1 cellular context compared by ENCODE assay signal in the genomic region with DNA sequence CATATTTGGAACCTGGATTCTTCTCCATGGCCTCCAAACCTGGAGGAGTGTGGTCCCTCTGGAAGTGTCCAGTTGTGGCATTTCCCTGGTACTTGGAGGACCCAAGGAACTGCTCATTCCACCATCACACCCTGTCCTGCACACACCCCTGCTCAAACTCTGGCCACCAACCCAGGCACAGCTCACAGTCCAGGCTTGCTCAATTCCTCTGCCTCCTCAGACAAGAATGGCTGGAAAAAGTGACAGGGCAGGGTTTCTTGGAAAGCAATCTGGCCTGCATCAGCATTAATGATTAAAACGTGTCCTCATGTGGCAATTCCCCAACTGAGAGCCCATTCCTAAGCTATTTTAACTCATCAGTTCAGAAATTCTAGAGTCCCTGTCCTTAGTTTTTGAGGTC.
TF ChIP-seq lines count a peak whose summit lies in the region.

No MANE protein-coding gene starts in this region.

TF ChIP-seq in HepG2, 621 proteins besides CTCF, POLR2A, EP300 and RAD21 (continued from another document):
- TF ChIP-seq, protein P1, sequence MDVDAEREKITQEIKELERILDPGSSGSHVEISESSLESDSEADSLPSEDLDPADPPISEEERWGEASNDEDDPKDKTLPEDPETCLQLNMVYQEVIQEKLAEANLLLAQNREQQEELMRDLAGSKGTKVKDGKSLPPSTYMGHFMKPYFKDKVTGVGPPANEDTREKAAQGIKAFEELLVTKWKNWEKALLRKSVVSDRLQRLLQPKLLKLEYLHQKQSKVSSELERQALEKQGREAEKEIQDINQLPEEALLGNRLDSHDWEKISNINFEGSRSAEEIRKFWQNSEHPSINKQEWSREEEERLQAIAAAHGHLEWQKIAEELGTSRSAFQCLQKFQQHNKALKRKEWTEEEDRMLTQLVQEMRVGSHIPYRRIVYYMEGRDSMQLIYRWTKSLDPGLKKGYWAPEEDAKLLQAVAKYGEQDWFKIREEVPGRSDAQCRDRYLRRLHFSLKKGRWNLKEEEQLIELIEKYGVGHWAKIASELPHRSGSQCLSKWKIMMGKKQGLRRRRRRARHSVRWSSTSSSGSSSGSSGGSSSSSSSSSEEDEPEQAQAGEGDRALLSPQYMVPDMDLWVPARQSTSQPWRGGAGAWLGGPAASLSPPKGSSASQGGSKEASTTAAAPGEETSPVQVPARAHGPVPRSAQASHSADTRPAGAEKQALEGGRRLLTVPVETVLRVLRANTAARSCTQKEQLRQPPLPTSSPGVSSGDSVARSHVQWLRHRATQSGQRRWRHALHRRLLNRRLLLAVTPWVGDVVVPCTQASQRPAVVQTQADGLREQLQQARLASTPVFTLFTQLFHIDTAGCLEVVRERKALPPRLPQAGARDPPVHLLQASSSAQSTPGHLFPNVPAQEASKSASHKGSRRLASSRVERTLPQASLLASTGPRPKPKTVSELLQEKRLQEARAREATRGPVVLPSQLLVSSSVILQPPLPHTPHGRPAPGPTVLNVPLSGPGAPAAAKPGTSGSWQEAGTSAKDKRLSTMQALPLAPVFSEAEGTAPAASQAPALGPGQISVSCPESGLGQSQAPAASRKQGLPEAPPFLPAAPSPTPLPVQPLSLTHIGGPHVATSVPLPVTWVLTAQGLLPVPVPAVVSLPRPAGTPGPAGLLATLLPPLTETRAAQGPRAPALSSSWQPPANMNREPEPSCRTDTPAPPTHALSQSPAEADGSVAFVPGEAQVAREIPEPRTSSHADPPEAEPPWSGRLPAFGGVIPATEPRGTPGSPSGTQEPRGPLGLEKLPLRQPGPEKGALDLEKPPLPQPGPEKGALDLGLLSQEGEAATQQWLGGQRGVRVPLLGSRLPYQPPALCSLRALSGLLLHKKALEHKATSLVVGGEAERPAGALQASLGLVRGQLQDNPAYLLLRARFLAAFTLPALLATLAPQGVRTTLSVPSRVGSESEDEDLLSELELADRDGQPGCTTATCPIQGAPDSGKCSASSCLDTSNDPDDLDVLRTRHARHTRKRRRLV (CRISPR knock-in tag; IDR thresholded peaks at IDR 0.05): no peak
- TF ChIP-seq SP140L (CRISPR knock-in tag; IDR thresholded peaks at IDR 0.05; ENCODE audit: borderline replicate concordance) (no peak), ZNF577 (CRISPR knock-in tag; IDR thresholded peaks at IDR 0.05; ENCODE audit: borderline replicate concordance, low read depth) (no peak), BCL6 (CRISPR knock-in tag; IDR thresholded peaks at IDR 0.05) (peak; percentile 80), JARID2 (CRISPR knock-in tag; IDR thresholded peaks at IDR 0.05; ENCODE audit: insufficient replicate concordance) (no peak), MAFK (conservative IDR thresholded peaks at IDR 0.05 in 1 of 2, IDR thresholded peaks at IDR 0.05 in 1 of 2; ENCODE audit: low read length in 2 of 2) (peak in 1 of 2 experiments; percentile 40; a peak in 2 of 4 replicates), MAFF (IDR thresholded peaks at IDR 0.05; ENCODE audit: low read depth, low read length) (0 out of 2 replicates have a peak, but pooled peaks have one; percentile 22), HNF4A (CRISPR knock-in tag; IDR thresholded peaks at IDR 0.05) (0 out of 2 replicates have a peak, but pooled peaks have one; percentile 13), ZNF20 (CRISPR knock-in tag; IDR thresholded peaks at IDR 0.05) (no peak), ZNF883 (CRISPR knock-in tag; IDR thresholded peaks at IDR 0.05; ENCODE audit: not compliant biosample characterization) (no peak), ZC3H4 (CRISPR knock-in tag; IDR thresholded peaks at IDR 0.05; ENCODE audit: borderline replicate concordance) (no peak), CEBPG (CRISPR knock-in tag; IDR thresholded peaks at IDR 0.05) (0 out of 2 replicates have a peak, but pooled peaks have one; percentile 15), ZNF329 (CRISPR knock-in tag; IDR thresholded peaks at IDR 0.05; ENCODE audit: low read depth) (no peak)
- TF ChIP-seq, protein P2, sequence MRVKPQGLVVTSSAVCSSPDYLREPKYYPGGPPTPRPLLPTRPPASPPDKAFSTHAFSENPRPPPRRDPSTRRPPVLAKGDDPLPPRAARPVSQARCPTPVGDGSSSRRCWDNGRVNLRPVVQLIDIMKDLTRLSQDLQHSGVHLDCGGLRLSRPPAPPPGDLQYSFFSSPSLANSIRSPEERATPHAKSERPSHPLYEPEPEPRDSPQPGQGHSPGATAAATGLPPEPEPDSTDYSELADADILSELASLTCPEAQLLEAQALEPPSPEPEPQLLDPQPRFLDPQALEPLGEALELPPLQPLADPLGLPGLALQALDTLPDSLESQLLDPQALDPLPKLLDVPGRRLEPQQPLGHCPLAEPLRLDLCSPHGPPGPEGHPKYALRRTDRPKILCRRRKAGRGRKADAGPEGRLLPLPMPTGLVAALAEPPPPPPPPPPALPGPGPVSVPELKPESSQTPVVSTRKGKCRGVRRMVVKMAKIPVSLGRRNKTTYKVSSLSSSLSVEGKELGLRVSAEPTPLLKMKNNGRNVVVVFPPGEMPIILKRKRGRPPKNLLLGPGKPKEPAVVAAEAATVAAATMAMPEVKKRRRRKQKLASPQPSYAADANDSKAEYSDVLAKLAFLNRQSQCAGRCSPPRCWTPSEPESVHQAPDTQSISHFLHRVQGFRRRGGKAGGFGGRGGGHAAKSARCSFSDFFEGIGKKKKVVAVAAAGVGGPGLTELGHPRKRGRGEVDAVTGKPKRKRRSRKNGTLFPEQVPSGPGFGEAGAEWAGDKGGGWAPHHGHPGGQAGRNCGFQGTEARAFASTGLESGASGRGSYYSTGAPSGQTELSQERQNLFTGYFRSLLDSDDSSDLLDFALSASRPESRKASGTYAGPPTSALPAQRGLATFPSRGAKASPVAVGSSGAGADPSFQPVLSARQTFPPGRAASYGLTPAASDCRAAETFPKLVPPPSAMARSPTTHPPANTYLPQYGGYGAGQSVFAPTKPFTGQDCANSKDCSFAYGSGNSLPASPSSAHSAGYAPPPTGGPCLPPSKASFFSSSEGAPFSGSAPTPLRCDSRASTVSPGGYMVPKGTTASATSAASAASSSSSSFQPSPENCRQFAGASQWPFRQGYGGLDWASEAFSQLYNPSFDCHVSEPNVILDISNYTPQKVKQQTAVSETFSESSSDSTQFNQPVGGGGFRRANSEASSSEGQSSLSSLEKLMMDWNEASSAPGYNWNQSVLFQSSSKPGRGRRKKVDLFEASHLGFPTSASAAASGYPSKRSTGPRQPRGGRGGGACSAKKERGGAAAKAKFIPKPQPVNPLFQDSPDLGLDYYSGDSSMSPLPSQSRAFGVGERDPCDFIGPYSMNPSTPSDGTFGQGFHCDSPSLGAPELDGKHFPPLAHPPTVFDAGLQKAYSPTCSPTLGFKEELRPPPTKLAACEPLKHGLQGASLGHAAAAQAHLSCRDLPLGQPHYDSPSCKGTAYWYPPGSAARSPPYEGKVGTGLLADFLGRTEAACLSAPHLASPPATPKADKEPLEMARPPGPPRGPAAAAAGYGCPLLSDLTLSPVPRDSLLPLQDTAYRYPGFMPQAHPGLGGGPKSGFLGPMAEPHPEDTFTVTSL (CRISPR knock-in tag; IDR thresholded peaks at IDR 0.05; ENCODE audit: borderline replicate concordance): no peak
- TF ChIP-seq, protein P3, sequence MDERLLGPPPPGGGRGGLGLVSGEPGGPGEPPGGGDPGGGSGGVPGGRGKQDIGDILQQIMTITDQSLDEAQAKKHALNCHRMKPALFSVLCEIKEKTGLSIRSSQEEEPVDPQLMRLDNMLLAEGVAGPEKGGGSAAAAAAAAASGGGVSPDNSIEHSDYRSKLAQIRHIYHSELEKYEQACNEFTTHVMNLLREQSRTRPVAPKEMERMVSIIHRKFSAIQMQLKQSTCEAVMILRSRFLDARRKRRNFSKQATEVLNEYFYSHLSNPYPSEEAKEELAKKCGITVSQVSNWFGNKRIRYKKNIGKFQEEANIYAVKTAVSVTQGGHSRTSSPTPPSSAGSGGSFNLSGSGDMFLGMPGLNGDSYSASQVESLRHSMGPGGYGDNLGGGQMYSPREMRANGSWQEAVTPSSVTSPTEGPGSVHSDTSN (CRISPR knock-in tag; IDR thresholded peaks at IDR 0.05): no peak
- TF ChIP-seq, protein P4, sequence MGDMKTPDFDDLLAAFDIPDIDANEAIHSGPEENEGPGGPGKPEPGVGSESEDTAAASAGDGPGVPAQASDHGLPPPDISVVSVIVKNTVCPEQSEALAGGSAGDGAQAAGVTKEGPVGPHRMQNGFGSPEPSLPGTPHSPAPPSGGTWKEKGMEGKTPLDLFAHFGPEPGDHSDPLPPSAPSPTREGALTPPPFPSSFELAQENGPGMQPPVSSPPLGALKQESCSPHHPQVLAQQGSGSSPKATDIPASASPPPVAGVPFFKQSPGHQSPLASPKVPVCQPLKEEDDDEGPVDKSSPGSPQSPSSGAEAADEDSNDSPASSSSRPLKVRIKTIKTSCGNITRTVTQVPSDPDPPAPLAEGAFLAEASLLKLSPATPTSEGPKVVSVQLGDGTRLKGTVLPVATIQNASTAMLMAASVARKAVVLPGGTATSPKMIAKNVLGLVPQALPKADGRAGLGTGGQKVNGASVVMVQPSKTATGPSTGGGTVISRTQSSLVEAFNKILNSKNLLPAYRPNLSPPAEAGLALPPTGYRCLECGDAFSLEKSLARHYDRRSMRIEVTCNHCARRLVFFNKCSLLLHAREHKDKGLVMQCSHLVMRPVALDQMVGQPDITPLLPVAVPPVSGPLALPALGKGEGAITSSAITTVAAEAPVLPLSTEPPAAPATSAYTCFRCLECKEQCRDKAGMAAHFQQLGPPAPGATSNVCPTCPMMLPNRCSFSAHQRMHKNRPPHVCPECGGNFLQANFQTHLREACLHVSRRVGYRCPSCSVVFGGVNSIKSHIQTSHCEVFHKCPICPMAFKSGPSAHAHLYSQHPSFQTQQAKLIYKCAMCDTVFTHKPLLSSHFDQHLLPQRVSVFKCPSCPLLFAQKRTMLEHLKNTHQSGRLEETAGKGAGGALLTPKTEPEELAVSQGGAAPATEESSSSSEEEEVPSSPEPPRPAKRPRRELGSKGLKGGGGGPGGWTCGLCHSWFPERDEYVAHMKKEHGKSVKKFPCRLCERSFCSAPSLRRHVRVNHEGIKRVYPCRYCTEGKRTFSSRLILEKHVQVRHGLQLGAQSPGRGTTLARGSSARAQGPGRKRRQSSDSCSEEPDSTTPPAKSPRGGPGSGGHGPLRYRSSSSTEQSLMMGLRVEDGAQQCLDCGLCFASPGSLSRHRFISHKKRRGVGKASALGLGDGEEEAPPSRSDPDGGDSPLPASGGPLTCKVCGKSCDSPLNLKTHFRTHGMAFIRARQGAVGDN (CRISPR knock-in tag; IDR thresholded peaks at IDR 0.05): no peak
- TF ChIP-seq, protein P5, sequence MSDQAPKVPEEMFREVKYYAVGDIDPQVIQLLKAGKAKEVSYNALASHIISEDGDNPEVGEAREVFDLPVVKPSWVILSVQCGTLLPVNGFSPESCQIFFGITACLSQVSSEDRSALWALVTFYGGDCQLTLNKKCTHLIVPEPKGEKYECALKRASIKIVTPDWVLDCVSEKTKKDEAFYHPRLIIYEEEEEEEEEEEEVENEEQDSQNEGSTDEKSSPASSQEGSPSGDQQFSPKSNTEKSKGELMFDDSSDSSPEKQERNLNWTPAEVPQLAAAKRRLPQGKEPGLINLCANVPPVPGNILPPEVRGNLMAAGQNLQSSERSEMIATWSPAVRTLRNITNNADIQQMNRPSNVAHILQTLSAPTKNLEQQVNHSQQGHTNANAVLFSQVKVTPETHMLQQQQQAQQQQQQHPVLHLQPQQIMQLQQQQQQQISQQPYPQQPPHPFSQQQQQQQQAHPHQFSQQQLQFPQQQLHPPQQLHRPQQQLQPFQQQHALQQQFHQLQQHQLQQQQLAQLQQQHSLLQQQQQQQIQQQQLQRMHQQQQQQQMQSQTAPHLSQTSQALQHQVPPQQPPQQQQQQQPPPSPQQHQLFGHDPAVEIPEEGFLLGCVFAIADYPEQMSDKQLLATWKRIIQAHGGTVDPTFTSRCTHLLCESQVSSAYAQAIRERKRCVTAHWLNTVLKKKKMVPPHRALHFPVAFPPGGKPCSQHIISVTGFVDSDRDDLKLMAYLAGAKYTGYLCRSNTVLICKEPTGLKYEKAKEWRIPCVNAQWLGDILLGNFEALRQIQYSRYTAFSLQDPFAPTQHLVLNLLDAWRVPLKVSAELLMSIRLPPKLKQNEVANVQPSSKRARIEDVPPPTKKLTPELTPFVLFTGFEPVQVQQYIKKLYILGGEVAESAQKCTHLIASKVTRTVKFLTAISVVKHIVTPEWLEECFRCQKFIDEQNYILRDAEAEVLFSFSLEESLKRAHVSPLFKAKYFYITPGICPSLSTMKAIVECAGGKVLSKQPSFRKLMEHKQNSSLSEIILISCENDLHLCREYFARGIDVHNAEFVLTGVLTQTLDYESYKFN (CRISPR knock-in tag; conservative IDR thresholded peaks at IDR 0.05): no peak
